Comparison of ENCODE assay signal across 8 cellular contexts in the genomic region with DNA sequence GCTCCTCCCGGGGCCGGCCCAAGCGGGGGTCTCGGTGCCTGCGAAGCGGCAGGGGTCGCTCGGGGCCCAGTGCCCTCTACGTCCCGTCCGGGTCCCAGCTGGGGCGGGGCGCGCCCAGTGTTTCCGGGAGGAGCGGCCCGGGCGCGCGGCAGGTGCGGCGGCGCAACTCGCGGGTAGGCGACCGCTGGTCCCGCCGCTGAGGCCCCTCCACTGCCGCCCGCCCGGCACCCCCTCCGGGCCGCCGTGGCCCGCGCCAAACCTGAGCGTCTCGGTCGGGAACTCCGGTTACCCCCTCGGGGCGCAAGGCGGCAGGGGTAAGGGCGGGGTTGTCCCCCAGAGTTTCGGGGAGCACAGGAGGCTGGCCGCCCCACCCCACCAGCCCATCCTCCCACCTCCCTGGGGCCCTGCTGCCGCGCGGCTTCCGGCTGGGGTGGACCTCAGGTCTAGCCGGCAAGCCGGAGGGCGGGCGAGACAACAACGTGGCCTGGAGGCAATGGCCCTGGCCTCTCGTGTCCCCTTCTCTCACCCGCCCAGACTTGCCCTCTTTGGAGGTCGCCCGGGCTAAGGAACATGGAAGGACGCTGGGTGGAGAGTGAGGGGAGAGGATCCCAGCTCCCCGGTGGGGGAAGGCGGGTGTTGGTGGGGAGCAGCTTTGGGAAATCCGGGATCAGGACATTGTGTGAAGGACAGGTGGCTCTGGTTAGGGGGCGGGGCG. TPM values are rescaled to one million over a fixed set of nuclear protein-coding genes. Genes with fewer than 3 reads are reported as not detected.
DNase-seq lines count a peak whose midpoint lies in the region; ATAC-seq and TF ChIP-seq lines count a peak whose summit lies in the region.

No MANE protein-coding gene starts in this region.

- H3K4me3 ChIP-seq in DND-41 (ENCODE audit: low read depth in 1 of 2, low read length in 2 of 2) (peak overlapping the region in 1 of 2 experiments; percentile 53; a peak in 3 of 4 replicates), GM23248 (peak overlapping the region; percentile 45; the same call in 1 of the 2 replicates), iPS-15b (ENCODE audit: low read depth, low read length) (peak overlapping the region; percentile 61), subcutaneous abdominal adipose tissue (ENCODE audit: low read depth in 1 of 5, low read length in 5 of 5) (peak overlapping the region in 3 of 5 donors; percentile 22 to 59 (median 55))

- ATAC-seq in DND-41 (ENCODE audit: insufficient read depth, low read depth), result peak; percentile 23; the same call in 1 of the 3 replicates
- ATAC-seq in omental fat pad (ENCODE audit: low FRiP score), result no peak

- H3K27ac ChIP-seq in DND-41 (ENCODE audit: low read length) (no peak overlapping the region), GM23248 (no peak overlapping the region), subcutaneous abdominal adipose tissue (ENCODE audit: low read depth, low read length) (peak overlapping the region; percentile 67)

- DNase-seq in DND-41, result no peak
- no peak for DNase-seq in GM23248
- DNase-seq in UCSD-AML1 (lab: John Stamatoyannopoulos, UW; ENCODE audit: unreplicated experiment), result peak; percentile 67
- DNase-seq in omental fat pad (ENCODE audit: low spot score), result no peak
- no peak for DNase-seq in stimulated activated CD4-positive, alpha-beta T cell treated with anti-CD3 and anti-CD28 coated beads, Interleukin-4, amount 100 ng/mL, for 4 hours
- no peak for DNase-seq in NCI-H187 treated with DMSO at 0.1 percent for 48 hours (lab: John Stamatoyannopoulos, UW)

- H3K79me2 ChIP-seq in DND-41 (ENCODE audit: insufficient read depth, low read length), result no peaks in the 10 kb centered on the region
- peaks cover 11% of the 10 kb centered on the region for H3K79me2 ChIP-seq in GM23248 (ENCODE audit: insufficient read depth)

- H3K36me3 ChIP-seq in DND-41 (ENCODE audit: insufficient read depth, low read length) (peaks cover 24% of the 10 kb centered on the region), GM23248 (ENCODE audit: low read depth) (peaks cover 3% of the 10 kb centered on the region; the same call in 1 of the 2 replicates), iPS-15b (ENCODE audit: control insufficient read depth, insufficient read depth, low read length) (peaks cover 16% of the 10 kb centered on the region), subcutaneous abdominal adipose tissue (ENCODE audit: control insufficient read depth in 5 of 5, insufficient read depth in 5 of 5, low read length in 5 of 5) (peaks cover 0 to 32% (median 27%) of the 10 kb centered on the region in 5 donors)

- H3K9me3 ChIP-seq in DND-41 (ENCODE audit: insufficient read depth, low read length, severe bottlenecking) (no peaks in the 10 kb centered on the region), GM23248 (ENCODE audit: low read depth) (no peaks in the 10 kb centered on the region), iPS-15b (ENCODE audit: control insufficient read depth, insufficient read depth, low read length) (no peaks in the 10 kb centered on the region), subcutaneous abdominal adipose tissue (ENCODE audit: control insufficient read depth in 5 of 5, low read length in 5 of 5) (no peaks in the 10 kb centered on the region)

- 16 to 18% methylated on average over 32 to 50 of the region's 66 CpGs for WGBS in GM23248 (ENCODE audit: low coverage in 1 of 2, low lambda C conversion rate in 2 of 2, missing lambda C conversion rate in 2 of 2), 2 experiments

- TF ChIP-seq CTCF in DND-41 (IDR thresholded peaks at IDR 0.05; ENCODE audit: borderline replicate concordance, extremely low read depth, low read length, poor library complexity, severe bottlenecking) (no peak), omental fat pad (IDR thresholded peaks at IDR 0.05) (no peak)

- H4K20me1 ChIP-seq in DND-41 (ENCODE audit: insufficient read depth, low read length) (peaks cover 24% of the 10 kb centered on the region), GM23248 (ENCODE audit: insufficient read depth) (no peaks in the 10 kb centered on the region)

- H3K9ac ChIP-seq in DND-41 (ENCODE audit: low read depth, low read length), result peak overlapping the region; percentile 48; the same call in 1 of the 2 replicates
- no peak overlapping the region for H3K9ac ChIP-seq in GM23248
- H3K9ac ChIP-seq in iPS-15b (ENCODE audit: low read depth, low read length), result peak overlapping the region; percentile 24
- peak overlapping the region in 4 of 5 donors; percentile 7 to 45 (median 30) for H3K9ac ChIP-seq in subcutaneous abdominal adipose tissue (ENCODE audit: low read length in 5 of 5)

- H2AFZ ChIP-seq in DND-41 (ENCODE audit: low read depth, low read length) (no peak overlapping the region), GM23248 (no peak overlapping the region)

- in situ Hi-C loops in GM23248 (cut with MboI), result no loop called here

- peaks cover 53% of the 10 kb centered on the region for H3K27me3 ChIP-seq in DND-41 (ENCODE audit: insufficient read depth, low read length, poor library complexity)
- H3K27me3 ChIP-seq in GM23248 (replicated peaks; ENCODE audit: insufficient read depth), result peaks cover 7% of the 10 kb centered on the region; the same call in 1 of the 2 replicates
- peaks cover 27% of the 10 kb centered on the region for H3K27me3 ChIP-seq in iPS-15b (ENCODE audit: control insufficient read depth, insufficient read depth, low read length)
- H3K27me3 ChIP-seq in subcutaneous abdominal adipose tissue (ENCODE audit: control insufficient read depth in 5 of 5, insufficient read depth in 4 of 5, low read length in 5 of 5), result no peaks in the 10 kb centered on the region

- no peaks in the 10 kb centered on the region for H3F3A ChIP-seq in GM23248 (ENCODE audit: insufficient read depth)

- H3K9me2 ChIP-seq in GM23248 (ENCODE audit: insufficient read depth), result no peaks in the 10 kb centered on the region

- peaks cover 22% of the 10 kb centered on the region for H3K4me1 ChIP-seq in DND-41 (ENCODE audit: insufficient read depth, low read length)
- peaks cover 8% of the 10 kb centered on the region; the same call in 1 of the 2 replicates for H3K4me1 ChIP-seq in GM23248 (ENCODE audit: insufficient read depth)
- H3K4me1 ChIP-seq in iPS-15b (ENCODE audit: control insufficient read depth, insufficient read depth, low read length), result peaks cover 3% of the 10 kb centered on the region
- H3K4me1 ChIP-seq in subcutaneous abdominal adipose tissue (ENCODE audit: control insufficient read depth in 5 of 5, insufficient read depth in 5 of 5, low read length in 5 of 5), result peaks cover 3 to 96% (median 82%) of the 10 kb centered on the region in 5 donors

- H3K4me2 ChIP-seq in DND-41 (ENCODE audit: insufficient read depth, low read length), result peak overlapping the region; percentile 80
- H3K4me2 ChIP-seq in GM23248 (ENCODE audit: unreplicated experiment), result peak overlapping the region; percentile 40

RNA-seq across cellular contexts. Expression of a gene that starts 0.4 kb away (rescaled TPM):
- total RNA-seq in GM23248 (2014; rRNA removed; shearing (Covaris generic)), result 0.38 and 2.3 TPM in 2 replicates
- polyA plus RNA-seq in GM23248 (2016; fragmentation: Nextera tagmentation; extraction: Ambion mirVana), result 1.2 and 2.0 TPM in 2 replicates
- total RNA-seq in omental fat pad, result 10 to 100 TPM in 1 of 4 donors, 1 to 10 TPM in 3; 6.3 to 39.7 (median 6.9) TPM

RNA-seq across cellular contexts. Expression of a gene that starts 5.4 kb away (rescaled TPM):
- total RNA-seq in GM23248 (2014; rRNA removed; shearing (Covaris generic)), result 1,651 and 1,751 TPM in 2 replicates
- polyA plus RNA-seq in GM23248 (2016; fragmentation: Nextera tagmentation; extraction: Ambion mirVana), result 796 and 807 TPM in 2 replicates
- 100 to 1,000 TPM; 328 to 675 (median 614) TPM for total RNA-seq in omental fat pad

RNA-seq across cellular contexts. Expression of a gene that starts 8.6 kb away (rescaled TPM):
- total RNA-seq in GM23248 (2014; rRNA removed; shearing (Covaris generic)), result 35.2 and 38.7 TPM in 2 replicates
- polyA plus RNA-seq in GM23248 (2016; fragmentation: Nextera tagmentation; extraction: Ambion mirVana), result 87.6 and 98.1 TPM in 2 replicates
- total RNA-seq in omental fat pad, result 100 to 1,000 TPM; 256 to 543 (median 355) TPM

RNA-seq across cellular contexts. Expression of a gene that starts 15.0 kb away (rescaled TPM):
- total RNA-seq in GM23248 (2014; rRNA removed; shearing (Covaris generic)), result 67.8 and 113 TPM in 2 replicates
- polyA plus RNA-seq in GM23248 (2016; fragmentation: Nextera tagmentation; extraction: Ambion mirVana), result 804 and 820 TPM in 2 replicates
- total RNA-seq in omental fat pad, result 100 to 1,000 TPM in 3 of 4 donors, 10 to 100 TPM in 1; 95.5 to 165 (median 110) TPM

RNA-seq across cellular contexts. Expression of a gene that starts 15.3 kb away (rescaled TPM):
- 340 and 393 TPM in 2 replicates for total RNA-seq in GM23248 (2014; rRNA removed; shearing (Covaris generic))
- polyA plus RNA-seq in GM23248 (2016; fragmentation: Nextera tagmentation; extraction: Ambion mirVana), result 343 and 344 TPM in 2 replicates
- total RNA-seq in omental fat pad, result 100 to 1,000 TPM; 145 to 234 (median 175) TPM
